8 cellular contexts compared by ENCODE assay signal in the genomic region with DNA sequence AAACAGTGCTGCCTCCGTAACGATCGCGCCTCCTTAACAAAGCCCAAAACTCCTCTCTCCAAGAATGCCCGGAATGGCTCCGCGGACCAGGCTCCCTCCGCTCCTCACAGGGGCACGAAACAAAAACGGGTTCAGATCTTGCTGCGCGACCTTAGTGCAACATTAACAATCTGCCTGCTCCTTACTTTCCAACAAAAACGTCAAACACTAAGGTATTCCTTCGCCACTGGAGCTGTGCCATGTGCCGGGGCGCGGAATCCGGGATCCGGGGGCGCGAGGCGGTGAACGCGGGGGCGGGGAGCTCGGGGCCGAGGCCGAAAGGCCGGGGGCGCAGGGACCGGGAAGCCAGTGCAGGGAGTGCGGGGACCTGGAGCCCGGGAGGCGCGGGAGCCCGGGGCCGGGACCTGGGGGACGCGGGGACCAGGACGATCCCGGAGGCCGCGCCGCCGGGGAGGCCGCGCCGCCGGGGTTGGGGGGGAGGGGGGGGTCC. TPM values are rescaled to one million over a fixed set of nuclear protein-coding genes. Genes with fewer than 3 reads are reported as not detected.
A peak's percentile ranks its signal among the peaks of the same experiment; 100 is the strongest.
DNase-seq lines count a peak whose midpoint lies in the region; ATAC-seq and TF ChIP-seq lines count a peak whose summit lies in the region.

No MANE protein-coding gene starts in this region.

- peaks cover 14 to 16% (median 15%) of the 10 kb centered on the region in 3 donors for H3K4me1 Mint-ChIP-seq in CD8-positive, alpha-beta memory T cell
- peaks cover 8% of the 10 kb centered on the region for H3K4me1 Mint-ChIP-seq in brain

- DNase-seq in CD8-positive, alpha-beta memory T cell, result no peak
- DNase-seq in NCI-H345 (lab: John Stamatoyannopoulos, UW) (peak; percentile 20), iPS-NIHi7 (ENCODE audit: extremely low spot score) (peak; percentile 55), foreskin melanocyte (no peak), NCI-H2029 treated with DMSO at 0.1 percent for 48 hours (lab: John Stamatoyannopoulos, UW) (no peak)
- DNase-seq in stimulated activated CD4-positive, alpha-beta T cell treated with anti-CD3 and anti-CD28 coated beads, Interleukin-4, amount 100 ng/mL, for 24 hours, result peak; percentile 6

- H3K27ac Mint-ChIP-seq in CD8-positive, alpha-beta memory T cell, result peak overlapping the region in 6 of 8 donors; percentile 0 to 74 (median 40)
- H3K27ac Mint-ChIP-seq in brain, result peak overlapping the region; percentile 81 to 95 (median 91)

- POLR2A ChIA-PET in CD8-positive, alpha-beta memory T cell (lab: Charles Lee), result no interaction called here

- peak overlapping the region; percentile 60 for H3K4me3 ChIP-seq in CD8-positive, alpha-beta memory T cell (ENCODE audit: low read length)

- no peaks in the 10 kb centered on the region for H3K4me1 ChIP-seq in CD8-positive, alpha-beta memory T cell (ENCODE audit: insufficient read depth, low read length)

- peak; percentile 6 for ATAC-seq in GM21447 (IDR thresholded peaks at IDR 0.05; ENCODE audit: unreplicated experiment)

- CTCF ChIA-PET in CD8-positive, alpha-beta memory T cell (lab: Charles Lee), result interaction anchor here (0.6 kb wide), 1 partner anchor 60 kb away, joined by 3 read pairs; a partner anchor contains a TSS

- no peaks in the 10 kb centered on the region for H3K36me3 Mint-ChIP-seq in CD8-positive, alpha-beta memory T cell
- no peaks in the 10 kb centered on the region for H3K36me3 Mint-ChIP-seq in brain

- no peaks in the 10 kb centered on the region for H3K9me3 Mint-ChIP-seq in CD8-positive, alpha-beta memory T cell
- peaks cover 0 to 2% (median 0%) of the 10 kb centered on the region in 5 experiments for H3K9me3 Mint-ChIP-seq in brain

- H3K36me3 ChIP-seq in CD8-positive, alpha-beta memory T cell (ENCODE audit: insufficient read depth, low read length), result no peaks in the 10 kb centered on the region

- no peak overlapping the region for H3K27ac ChIP-seq in CD8-positive, alpha-beta memory T cell (ENCODE audit: low read depth, low read length)

- peaks cover 9 to 25% of the 10 kb centered on the region in 2 donors for H3K27me3 Mint-ChIP-seq in CD8-positive, alpha-beta memory T cell
- peaks cover 15% of the 10 kb centered on the region for H3K27me3 Mint-ChIP-seq in brain

- H3K9me3 ChIP-seq in CD8-positive, alpha-beta memory T cell (ENCODE audit: low read length), result no peaks in the 10 kb centered on the region

- H3K4me3 Mint-ChIP-seq in CD8-positive, alpha-beta memory T cell, result peak overlapping the region; percentile 83 to 95 (median 91)
- H3K4me3 Mint-ChIP-seq in brain, result peak overlapping the region; percentile 95 to 100 (median 97)

- H3K27me3 ChIP-seq in CD8-positive, alpha-beta memory T cell (ENCODE audit: insufficient read depth, low read length, poor library complexity, severe bottlenecking), result no peaks in the 10 kb centered on the region

- TF ChIP-seq CTCF in brain (conservative IDR thresholded peaks at IDR 0.05), result no peak

RNA-seq across cellular contexts. Expression of a gene that starts 0.4 kb away (rescaled TPM):
- 10 to 100 TPM; 24.0 to 27.3 TPM for total RNA-seq in CD8-positive, alpha-beta memory T cell
- polyA plus RNA-seq in CD8-positive, alpha-beta memory T cell, result 4.8 TPM
- polyA plus RNA-seq in brain (ENCODE audit: insufficient read depth, low read depth, low replicate concordance), result 41.4 TPM

RNA-seq across cellular contexts. Expression of a gene that starts 59.6 kb away (rescaled TPM):
- 10 to 100 TPM; 17.2 to 20.0 TPM for total RNA-seq in CD8-positive, alpha-beta memory T cell
- polyA plus RNA-seq in CD8-positive, alpha-beta memory T cell, result 4.4 TPM
- 6.6 TPM for polyA plus RNA-seq in brain (ENCODE audit: insufficient read depth, low read depth, low replicate concordance)

Comparison
In these comparisons a context has a peak if more than half of its experiments do, and no peak if none do; other contexts are left out.
1. DNase-seq: peak in NCI-H345 (single experiment), iPS-NIHi7 (single experiment) and stimulated activated CD4-positive, alpha-beta T cell treated with anti-CD3 and anti-CD28 coated beads, Interleukin-4, amount 100 ng/mL, for 24 hours (single experiment); none in CD8-positive, alpha-beta memory T cell (0 of 5), foreskin melanocyte (single experiment) and NCI-H2029 treated with DMSO at 0.1 percent for 48 hours (single experiment).